Comparison of ENCODE assay signal across 14 cellular contexts in the genomic region with DNA sequence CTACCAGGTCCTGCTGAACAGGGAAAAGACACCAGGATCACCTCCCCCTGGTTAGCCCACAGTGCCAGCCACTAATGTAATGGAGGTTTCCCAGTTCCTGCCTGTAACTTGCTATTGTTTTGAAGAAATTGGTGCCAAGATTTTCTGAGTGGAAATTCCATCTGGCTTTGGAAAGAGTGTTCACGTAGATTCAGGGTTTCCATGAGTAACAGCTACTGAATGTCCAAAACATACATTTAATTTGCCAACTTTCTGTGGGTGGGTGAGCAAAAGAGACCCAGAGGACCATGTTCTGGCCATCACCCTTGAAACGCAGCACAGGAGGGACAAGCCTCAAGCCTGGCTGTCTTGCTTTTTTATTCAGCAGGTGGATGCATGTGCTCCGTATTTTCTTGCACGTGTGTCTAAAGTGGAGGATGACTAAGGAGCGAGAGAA. TPM values are rescaled to one million over a fixed set of nuclear protein-coding genes. Genes with fewer than 3 reads are reported as not detected.
DNase-seq lines count a peak whose midpoint lies in the region; ATAC-seq and TF ChIP-seq lines count a peak whose summit lies in the region.
"Had no signal": no experiment of that assay in that cellular context is flagged by ENCODE, and none has a peak within 500 bp of the region (broad histone marks: within the 10 kb centered on the region; RNA-seq: fewer than 3 reads in every experiment).

No MANE protein-coding gene starts in this region.

- H4K20me1 ChIP-seq in mammary epithelial cell (ENCODE audit: insufficient read depth, low read length) = no peaks in the 10 kb centered on the region

- TF ChIP-seq CTCF in mammary epithelial cell (conservative IDR thresholded peaks at IDR 0.05 in 1 of 2, IDR thresholded peaks at IDR 0.05 in 1 of 2; ENCODE audit: extremely low read depth in 1 of 2, insufficient read depth in 1 of 2, low read depth in 1 of 2, low read length in 2 of 2) (no peak), left ventricle myocardium inferior (IDR thresholded peaks at IDR 0.05; ENCODE audit: borderline replicate concordance) (no peak), tibial artery (IDR thresholded peaks at IDR 0.05) (no peak)

- no peaks in the 10 kb centered on the region for H3K36me3 ChIP-seq in mammary epithelial cell (ENCODE audit: insufficient read depth, low read length)
- no peaks in the 10 kb centered on the region for H3K36me3 ChIP-seq in left ventricle myocardium inferior
- H3K36me3 ChIP-seq in tibial artery = no peaks in the 10 kb centered on the region

- peaks cover 39% of the 10 kb centered on the region for H3K27me3 Mint-ChIP-seq in stimulated activated naive CD8-positive, alpha-beta T cell treated with anti-CD3 and anti-CD28 coated beads, Interleukin-15, amount 100 ng/mL, for 72 hours

- no TSS peak for BruUV-seq in mammary epithelial cell (replicated peaks; lab: Mats Ljungman, UMichigan)

- in situ Hi-C loops in mammary epithelial cell (cut with MboI; ENCODE audit: low sequenced_read_pairs in 2 of 2) = no loop called here

- peak overlapping the region; percentile 4 for H2AFZ ChIP-seq in mammary epithelial cell (ENCODE audit: low read depth, low read length)

- H3K4me2 ChIP-seq in mammary epithelial cell (ENCODE audit: insufficient read depth, low read depth, low read length) = no peak overlapping the region

- H3K9me3 ChIP-seq in mammary epithelial cell (replicated peaks; ENCODE audit: insufficient read depth, low read length) (no peaks in the 10 kb centered on the region), left ventricle myocardium inferior (replicated peaks) (no peaks in the 10 kb centered on the region), tibial artery (no peaks in the 10 kb centered on the region)

- WGBS in mammary epithelial cell (ENCODE audit: low coverage, missing lambda C conversion rate) = 0% methylated on average over 4 of the region's 5 CpGs

- intact Hi-C loops in mammary epithelial cell (cut with micrococcal nuclease) (no loop called here), left ventricle myocardium inferior (cut with micrococcal nuclease) (no loop called here), tibial artery (cut with DNase I; ENCODE audit: low total_unique reads) (no loop called here)

- peaks cover 0 to under 1% of the 10 kb centered on the region in 2 donors for H3K9me3 Mint-ChIP-seq in stimulated activated naive CD8-positive, alpha-beta T cell treated with anti-CD3 and anti-CD28 coated beads, Interleukin-15, amount 100 ng/mL, for 72 hours
- H3K9me3 Mint-ChIP-seq: activated T-helper 2 cell treated with anti-CD3 and anti-CD28 coated beads, Interferon-gamma antibody, Interleukin-2, Interleukin-4, amounts not matched to agents 10 μg/mL and 5 μg/mL and 100 μg/mL, durations not matched to agents 14 hours and 24 hours and 36 hours; CD8-positive, alpha-beta T cell had no signal

- H3K4me3 Mint-ChIP-seq in stimulated activated naive CD8-positive, alpha-beta T cell treated with anti-CD3 and anti-CD28 coated beads, Interleukin-15, amount 100 ng/mL, for 72 hours = no peak overlapping the region
- H3K4me3 Mint-ChIP-seq: CD8-positive, alpha-beta T cell had no signal

- H3K27me3 ChIP-seq in mammary epithelial cell (ENCODE audit: insufficient read depth, low read length) (no peaks in the 10 kb centered on the region), left ventricle myocardium inferior (ENCODE audit: low read depth) (no peaks in the 10 kb centered on the region), tibial artery (no peaks in the 10 kb centered on the region)

- no peak overlapping the region for H3K4me3 ChIP-seq in mammary epithelial cell (replicated peaks in 1 of 3; ENCODE audit: insufficient read depth in 1 of 3, low read depth in 2 of 3, low read length in 3 of 3)
- no peak overlapping the region for H3K4me3 ChIP-seq in left ventricle myocardium inferior
- no peak overlapping the region for H3K4me3 ChIP-seq in tibial artery

- no peaks in the 10 kb centered on the region for H3K79me2 ChIP-seq in mammary epithelial cell (ENCODE audit: insufficient read depth, low read length)

- H3K4me1 ChIP-seq in mammary epithelial cell (ENCODE audit: insufficient read depth, low read length) (peaks cover 4% of the 10 kb centered on the region), left ventricle myocardium inferior (peaks cover 51% of the 10 kb centered on the region), tibial artery (peaks cover 5 to 41% (median 28%) of the 10 kb centered on the region in 4 donors)

- no peak for ATAC-seq in stimulated activated naive CD8-positive, alpha-beta T cell treated with anti-CD3 and anti-CD28 coated beads, Interleukin-15, amount 100 ng/mL, for 72 hours
- ATAC-seq: CD8-positive, alpha-beta T cell; stimulated activated naive CD8-positive, alpha-beta T cell treated with anti-CD3 and anti-CD28 coated beads, Interleukin-15, Interleukin-2, amounts not matched to agents 100 U/mL and 50 U/mL, for 24 hours had no signal

- CTCF ChIA-PET in mammary epithelial cell (lab: Charles Lee; ENCODE audit: low non-redundant PET) = no interaction called here

- DNase-seq in LHCN-M2 (ENCODE audit: low read depth) (peak; percentile 66), mammary epithelial cell (peak; percentile 37), left ventricle myocardium inferior (no peak), tibial artery (no peak), DMS153 treated with DMSO at 0.1 percent for 48 hours (lab: John Stamatoyannopoulos, UW; ENCODE audit: unreplicated experiment) (no peak), COR-L47 (lab: John Stamatoyannopoulos, UW) (no peak)
- DNase-seq in stimulated activated naive CD8-positive, alpha-beta T cell treated with anti-CD3 and anti-CD28 coated beads, Interleukin-15, amount 100 ng/mL, for 72 hours = no peak
- DNase-seq: activated CD4-positive, alpha-beta T cell treated with anti-CD3 and anti-CD28 coated beads, Interleukin-2, amount 50 U/mL, for 48 hours; CD8-positive, alpha-beta T cell; erythroblast; NCI-H748 treated with DMSO at 0.1 percent for 48 hours; stimulated activated naive CD8-positive, alpha-beta T cell treated with anti-CD3 and anti-CD28 coated beads, Interleukin-15, Interleukin-2, amounts not matched to agents 100 U/mL and 50 U/mL, for 24 hours; T1000 had no signal

- H3K27ac Mint-ChIP-seq in stimulated activated naive CD8-positive, alpha-beta T cell treated with anti-CD3 and anti-CD28 coated beads, Interleukin-15, amount 100 ng/mL, for 72 hours = no peak overlapping the region
- H3K27ac Mint-ChIP-seq: activated T-helper 2 cell treated with anti-CD3 and anti-CD28 coated beads, Interferon-gamma antibody, Interleukin-2, Interleukin-4, amounts not matched to agents 10 μg/mL and 5 μg/mL and 100 μg/mL, durations not matched to agents 14 hours and 24 hours and 36 hours; CD8-positive, alpha-beta T cell had no signal

- dilution Hi-C loops in mammary epithelial cell (cut with HindIII; ENCODE audit: low sequenced_read_pairs) = no loop called here

- H3K4me1 Mint-ChIP-seq in stimulated activated naive CD8-positive, alpha-beta T cell treated with anti-CD3 and anti-CD28 coated beads, Interleukin-15, amount 100 ng/mL, for 72 hours = no peaks in the 10 kb centered on the region

- H3K27ac ChIP-seq in mammary epithelial cell (ENCODE audit: insufficient read depth, low read depth, low read length) (no peak overlapping the region), left ventricle myocardium inferior (replicated peaks) (peak overlapping the region; percentile 88), tibial artery (peak overlapping the region; percentile 54 to 61)

- no peak overlapping the region for H3K9ac ChIP-seq in mammary epithelial cell (ENCODE audit: insufficient read depth, low read length)

RNA-seq across cellular contexts. Expression of gene DKK3, which starts 8.8 kb away (rescaled TPM):
- total RNA-seq in LHCN-M2 (2014; rRNA removed) (263 and 273 TPM in 2 replicates), mammary epithelial cell (100 to 1,000 TPM; 299 to 771 TPM), left ventricle myocardium inferior (769 TPM)
- 463 TPM for polyA plus RNA-seq in LHCN-M2 (2012)
- polyA plus RNA-seq in mammary epithelial cell = 326 TPM
- 122 TPM for polyA minus RNA-seq in mammary epithelial cell
- total RNA-seq: activated T-helper 2 cell treated with anti-CD3 and anti-CD28 coated beads, Interferon-gamma antibody, Interleukin-2, Interleukin-4, amounts not matched to agents 10 μg/mL and 5 μg/mL and 100 μg/mL, durations not matched to agents 14 hours and 24 hours and 36 hours had no signal

Comparison
In these comparisons a context has a peak if more than half of its experiments do, and no peak if none do; other contexts are left out.
1. DNase-seq: peak in LHCN-M2 (single experiment) and mammary epithelial cell (single experiment); none in left ventricle myocardium inferior (single experiment), tibial artery (0 of 2), stimulated activated naive CD8-positive, alpha-beta T cell treated with anti-CD3 and anti-CD28 coated beads, Interleukin-15, amount 100 ng/mL, for 72 hours (0 of 2), DMS153 treated with DMSO at 0.1 percent for 48 hours (single experiment) and COR-L47 (single experiment).